Comparison of ENCODE assay signal across 20 cellular contexts in the genomic region with DNA sequence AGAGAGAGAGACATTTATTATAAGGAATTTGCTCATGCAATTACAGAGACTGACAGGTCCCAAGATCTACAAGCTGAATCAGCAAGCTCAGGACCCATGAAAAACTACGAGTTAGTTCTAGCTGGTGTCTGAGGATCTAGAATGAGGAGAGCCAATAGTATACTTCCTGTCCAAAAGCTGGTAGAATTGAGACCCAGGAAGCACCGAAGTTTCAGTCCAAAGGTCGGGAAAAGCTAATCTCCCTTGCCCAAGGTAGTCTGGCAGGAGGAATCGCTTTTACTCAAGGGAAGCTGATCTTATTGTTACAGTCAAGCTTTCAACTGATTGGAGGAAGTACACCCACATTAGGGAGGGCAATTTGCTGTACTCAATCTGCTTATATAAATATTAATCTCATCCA.
"Had no signal": no experiment of that assay in that cellular context is flagged by ENCODE, and none has a peak within 500 bp of the region (broad histone marks: within the 10 kb centered on the region; RNA-seq: fewer than 3 reads in every experiment).

No MANE protein-coding gene starts in this region.

- ATAC-seq: left cardiac atrium, left ventricle myocardium superior had no signal

- H3K79me2 ChIP-seq: hepatocyte had no signal

- H3K27me3 ChIP-seq: hepatocyte, right atrium auricular region, stomach had no signal

- H3K36me3 ChIP-seq: right atrium auricular region, stomach, thoracic aorta had no signal

- H2AFZ ChIP-seq: hepatocyte had no signal

- H3K9me3 ChIP-seq: right atrium auricular region, thoracic aorta had no signal

- H3K4me1 ChIP-seq: right atrium auricular region, stomach had no signal

- H3K4me2 ChIP-seq: hepatocyte had no signal

- DNase-seq: cortex of kidney; dorsolateral prefrontal cortex; effector CD8-positive, alpha-beta T cell; foreskin melanocyte; head of caudate nucleus; kidney; left cardiac atrium; left ventricle myocardium superior; mesendoderm; naive B cell; nephron progenitor cell; small intestine; stimulated activated CD4-positive, alpha-beta T cell treated with anti-CD3 and anti-CD28 coated beads, Interleukin-12 subunit alpha, Interleukin-12 subunit beta, amount 100 ng/mL, for 4 hours; stimulated activated naive CD4-positive, alpha-beta T cell; stomach; substantia nigra; trophoblast cell had no signal

- H3K27ac ChIP-seq: dorsolateral prefrontal cortex, hepatocyte, right atrium auricular region, stomach, thoracic aorta had no signal

- H3K4me3 ChIP-seq: dorsolateral prefrontal cortex, hepatocyte, right atrium auricular region, stomach, thoracic aorta had no signal
